9 cellular contexts compared by ENCODE assay signal in the genomic region with DNA sequence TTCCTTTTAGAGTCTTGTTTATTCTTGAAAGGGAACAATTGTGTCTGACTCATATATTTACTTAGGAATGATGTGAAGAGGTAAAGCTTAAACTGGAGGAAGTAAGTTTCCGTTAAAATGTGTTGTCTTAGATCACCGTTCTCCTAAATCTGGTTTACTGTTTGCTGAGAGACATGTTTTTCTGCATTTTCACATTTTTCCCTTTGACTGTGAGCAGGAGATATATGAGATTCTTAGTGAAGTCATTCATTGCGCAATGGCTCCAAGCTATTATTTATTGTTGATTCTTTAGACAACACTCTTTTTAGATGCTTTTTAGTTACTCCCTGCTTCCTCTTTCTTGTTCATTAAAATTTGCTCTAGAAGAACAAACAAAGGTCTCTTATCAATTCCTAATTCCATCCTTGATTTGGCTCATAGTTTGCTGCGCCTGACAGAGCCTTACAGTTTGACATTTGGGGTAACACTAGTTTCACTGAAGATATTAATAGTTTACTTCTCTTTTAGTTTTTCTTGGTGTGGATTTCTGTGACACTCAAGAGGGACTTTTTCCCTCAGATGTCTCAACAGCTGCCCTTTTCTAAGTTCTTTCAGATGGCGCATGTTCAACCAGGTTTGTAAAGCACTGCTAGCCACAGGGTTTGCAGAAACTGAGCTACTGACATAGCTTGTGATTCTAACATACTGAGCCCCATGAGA. TPM values are rescaled to one million over a fixed set of nuclear protein-coding genes. Genes with fewer than 3 reads are reported as not detected.
DNase-seq lines count a peak whose midpoint lies in the region; ATAC-seq and TF ChIP-seq lines count a peak whose summit lies in the region.
"Had no signal": no experiment of that assay in that cellular context is flagged by ENCODE, and none has a peak within 500 bp of the region (broad histone marks: within the 10 kb centered on the region; RNA-seq: fewer than 3 reads in every experiment).

No MANE protein-coding gene starts in this region.

- H3K27me3 ChIP-seq in BJ (ENCODE audit: control insufficient read depth, insufficient read depth, low read length) = no peaks in the 10 kb centered on the region

- H3K36me3 Mint-ChIP-seq in dendritic cell treated with granulocyte-macrophage colony-stimulating factor and Interleukin-4, amounts not matched to agents 40 ng/mL and 50 ng/mL, for 4 days (ENCODE audit: low read depth) = peaks cover 9% of the 10 kb centered on the region
- H3K36me3 Mint-ChIP-seq in glutamatergic neuron (ENCODE audit: unreplicated experiment) = no peaks in the 10 kb centered on the region

- TF ChIP-seq CTCF in BJ (IDR thresholded peaks at IDR 0.05; ENCODE audit: insufficient read depth, low read depth, low read length) (no peak), coronary artery (IDR thresholded peaks at IDR 0.05) (no peak), glutamatergic neuron (IDR thresholded peaks at IDR 0.05; ENCODE audit: partially characterized antibody, unreplicated experiment) (no peak)

- peak overlapping the region; percentile 66 for H3K27ac Mint-ChIP-seq in dendritic cell treated with granulocyte-macrophage colony-stimulating factor and Interleukin-4, amounts not matched to agents 40 ng/mL and 50 ng/mL, for 4 days
- H3K27ac Mint-ChIP-seq in glutamatergic neuron (ENCODE audit: unreplicated experiment) = no peak overlapping the region

- H3K4me3 ChIP-seq in BJ (ENCODE audit: low read depth, low read length) (no peak overlapping the region), coronary artery (no peak overlapping the region)
- H3K4me3 ChIP-seq: heart right ventricle had no signal

- H3K4me3 Mint-ChIP-seq in dendritic cell treated with granulocyte-macrophage colony-stimulating factor and Interleukin-4, amounts not matched to agents 40 ng/mL and 50 ng/mL, for 4 days = no peak overlapping the region
- H3K4me3 Mint-ChIP-seq in glutamatergic neuron (ENCODE audit: unreplicated experiment) = no peak overlapping the region

- no peak overlapping the region for H3K27ac ChIP-seq in coronary artery

- CTCF ChIA-PET in BJ (lab: Yijun Ruan, JAX) = interaction anchor here (0.6 to 1.1 kb wide), 4 partner anchors 9 to 313 kb away, joined by 3 to 8 read pairs (median 4); no protein-coding TSS in a partner anchor

- ATAC-seq in GM19467 (IDR thresholded peaks at IDR 0.05; ENCODE audit: unreplicated experiment) (peak; percentile 45), HG03439 (IDR thresholded peaks at IDR 0.05; ENCODE audit: unreplicated experiment) (peak; percentile 40)
- ATAC-seq: heart right ventricle had no signal

- DNase-seq in BJ (ENCODE audit: low read depth) = peak; percentile 12
- DNase-seq in NCI-H748 (lab: John Stamatoyannopoulos, UW; ENCODE audit: unreplicated experiment) = no peak
- DNase-seq in stimulated activated CD8-positive, alpha-beta memory T cell treated with anti-CD3 and anti-CD28 coated beads, Interleukin-4, amount 100 ng/mL, for 48 hours = no peak
- no peak for DNase-seq in coronary artery (ENCODE audit: low spot score)
- DNase-seq in glutamatergic neuron = no peak
- DNase-seq: heart right ventricle had no signal

- no peaks in the 10 kb centered on the region for H3K36me3 ChIP-seq in BJ (ENCODE audit: control insufficient read depth, insufficient read depth, low read length)
- H3K36me3 ChIP-seq: heart right ventricle had no signal

- H3K4me1 Mint-ChIP-seq in dendritic cell treated with granulocyte-macrophage colony-stimulating factor and Interleukin-4, amounts not matched to agents 40 ng/mL and 50 ng/mL, for 4 days (ENCODE audit: low read depth) = peaks cover 23% of the 10 kb centered on the region
- H3K4me1 Mint-ChIP-seq in glutamatergic neuron (ENCODE audit: low read depth, unreplicated experiment) = no peaks in the 10 kb centered on the region

- H3K9me3 Mint-ChIP-seq in dendritic cell treated with granulocyte-macrophage colony-stimulating factor and Interleukin-4, amounts not matched to agents 40 ng/mL and 50 ng/mL, for 4 days = no peaks in the 10 kb centered on the region
- H3K9me3 Mint-ChIP-seq in glutamatergic neuron (ENCODE audit: unreplicated experiment) = peaks cover 2% of the 10 kb centered on the region

- intact Hi-C loops in dendritic cell treated with granulocyte-macrophage colony-stimulating factor and Interleukin-4, amounts not matched to agents 40 ng/mL and 50 ng/mL, for 4 days (cut with micrococcal nuclease) = no loop called here

- no peaks in the 10 kb centered on the region for H3K27me3 Mint-ChIP-seq in dendritic cell treated with granulocyte-macrophage colony-stimulating factor and Interleukin-4, amounts not matched to agents 40 ng/mL and 50 ng/mL, for 4 days
- no peaks in the 10 kb centered on the region for H3K27me3 Mint-ChIP-seq in glutamatergic neuron (ENCODE audit: unreplicated experiment)

- POLR2A ChIA-PET in BJ (lab: Charles Lee) = no interaction called here

RNA-seq across cellular contexts. Expression of gene CLECL1, which starts 11.4 kb away (rescaled TPM):
- polyA plus RNA-seq in BJ (2011; rRNA removed) = not detected in 2 replicates
- polyA minus RNA-seq in BJ (2011; rRNA and poly(A)+ RNA removed) = not detected in 2 replicates
- not detected for total RNA-seq in glutamatergic neuron (ENCODE audit: unreplicated experiment)

RNA-seq across cellular contexts. Expression of gene CD69, which starts 39.2 kb away (rescaled TPM):
- not detected in 2 replicates for polyA plus RNA-seq in BJ (2011; rRNA removed)
- polyA minus RNA-seq in BJ (2011; rRNA and poly(A)+ RNA removed) = not detected in 2 replicates
- total RNA-seq in glutamatergic neuron (ENCODE audit: unreplicated experiment) = not detected

RNA-seq across cellular contexts. Expression of gene CLEC2D, which starts 52.0 kb away (rescaled TPM):
- polyA plus RNA-seq in BJ (2011; rRNA removed) = 1.7 and 3.6 TPM in 2 replicates
- 1.7 and 2.2 TPM in 2 replicates for polyA minus RNA-seq in BJ (2011; rRNA and poly(A)+ RNA removed)
- total RNA-seq in glutamatergic neuron (ENCODE audit: unreplicated experiment) = 7.2 TPM
